ENCODE assay signal across 13 cellular contexts in genomic region chr13:28031220-28031903, GRCh38. TPM values are rescaled to one million over a fixed set of nuclear protein-coding genes. Genes with fewer than 3 reads are reported as not detected.
DNase-seq lines count a peak whose midpoint lies in the region; ATAC-seq and TF ChIP-seq lines count a peak whose summit lies in the region.
"Had no signal": no experiment of that assay in that cellular context is flagged by ENCODE, and none has a peak within 500 bp of the region (broad histone marks: within the 10 kb centered on the region; RNA-seq: fewer than 3 reads in every experiment).

No MANE protein-coding gene starts in this region.

- H3K4me1 ChIP-seq in upper lobe of left lung (no peaks in the 10 kb centered on the region), BE2C (no peaks in the 10 kb centered on the region)

- H3K4me3 ChIP-seq in upper lobe of left lung (no peak overlapping the region), foreskin fibroblast (ENCODE audit: low read depth in 1 of 2, low read length in 2 of 2) (no peak overlapping the region), BE2C (ENCODE audit: low read depth, low read length) (no peak overlapping the region)

- no peaks in the 10 kb centered on the region for H3K9me3 Mint-ChIP-seq in activated naive CD8-positive, alpha-beta T cell treated with anti-CD3 and anti-CD28 coated beads, Interleukin-2, amount 10 ng/mL, durations not matched to agents 7 days and 5 days
- no peaks in the 10 kb centered on the region for H3K9me3 Mint-ChIP-seq in activated naive CD8-positive, alpha-beta T cell treated with anti-CD3 and anti-CD28 coated beads, Interleukin-2, amount 50 U/mL, for 24 hours
- peaks cover 0 to 4% (median 0%) of the 10 kb centered on the region in 6 donors for H3K9me3 Mint-ChIP-seq in immature natural killer cell
- H3K9me3 Mint-ChIP-seq: T-cell had no signal

- TF ChIP-seq CTCF in upper lobe of left lung (IDR thresholded peaks at IDR 0.05) (no peak), foreskin fibroblast (IDR thresholded peaks at IDR 0.05; ENCODE audit: low read depth, low read length) (no peak), BE2C (IDR thresholded peaks at IDR 0.05; ENCODE audit: low read depth, low read length) (no peak)

- peak overlapping the region; percentile 30 for H3K27ac Mint-ChIP-seq in activated naive CD8-positive, alpha-beta T cell treated with anti-CD3 and anti-CD28 coated beads, Interleukin-2, amount 10 ng/mL, durations not matched to agents 7 days and 5 days
- H3K27ac Mint-ChIP-seq in activated naive CD8-positive, alpha-beta T cell treated with anti-CD3 and anti-CD28 coated beads, Interleukin-2, amount 50 U/mL, for 24 hours = no peak overlapping the region
- peak overlapping the region in 1 of 6 donors; percentile 32 for H3K27ac Mint-ChIP-seq in immature natural killer cell
- H3K27ac Mint-ChIP-seq: T-cell had no signal

- H3K27ac ChIP-seq in upper lobe of left lung = peak overlapping the region in 1 of 4 donors; percentile 15

- peaks cover 20% of the 10 kb centered on the region for H3K27me3 Mint-ChIP-seq in activated naive CD8-positive, alpha-beta T cell treated with anti-CD3 and anti-CD28 coated beads, Interleukin-2, amount 10 ng/mL, durations not matched to agents 7 days and 5 days
- peaks cover 2% of the 10 kb centered on the region for H3K27me3 Mint-ChIP-seq in activated naive CD8-positive, alpha-beta T cell treated with anti-CD3 and anti-CD28 coated beads, Interleukin-2, amount 50 U/mL, for 24 hours
- peaks cover 2 to 10% (median 5%) of the 10 kb centered on the region in 3 donors for H3K27me3 Mint-ChIP-seq in immature natural killer cell (ENCODE audit: low read depth in 3 of 3)

- H3K36me3 ChIP-seq in upper lobe of left lung = no peaks in the 10 kb centered on the region
- no peaks in the 10 kb centered on the region for H3K36me3 ChIP-seq in BE2C

- WGBS in upper lobe of left lung, 2 donors = 52 to 81% methylated on average over 10 of the region's 10 CpGs

- H3K27me3 ChIP-seq in upper lobe of left lung (no peaks in the 10 kb centered on the region), BE2C (peaks cover 74% of the 10 kb centered on the region)

- H3K36me3 Mint-ChIP-seq in activated naive CD8-positive, alpha-beta T cell treated with anti-CD3 and anti-CD28 coated beads, Interleukin-2, amount 10 ng/mL, durations not matched to agents 7 days and 5 days = no peaks in the 10 kb centered on the region
- no peaks in the 10 kb centered on the region for H3K36me3 Mint-ChIP-seq in activated naive CD8-positive, alpha-beta T cell treated with anti-CD3 and anti-CD28 coated beads, Interleukin-2, amount 50 U/mL, for 24 hours (ENCODE audit: low read depth)
- H3K36me3 Mint-ChIP-seq in immature natural killer cell = peaks cover 0 to 3% (median 0%) of the 10 kb centered on the region in 3 donors
- H3K36me3 Mint-ChIP-seq: T-cell had no signal

- ATAC-seq in activated naive CD8-positive, alpha-beta T cell treated with anti-CD3 and anti-CD28 coated beads, Interleukin-2, amount 10 ng/mL, durations not matched to agents 7 days and 5 days (ENCODE audit: low read depth) = no peak
- no peak for ATAC-seq in activated naive CD8-positive, alpha-beta T cell treated with anti-CD3 and anti-CD28 coated beads, Interleukin-2, amount 50 U/mL, for 24 hours
- peak; percentile 57 to 78 for ATAC-seq in upper lobe of left lung (ENCODE audit: low FRiP score in 2 of 2)
- ATAC-seq: T-cell had no signal

- POLR2A ChIA-PET in activated naive CD8-positive, alpha-beta T cell treated with anti-CD3 and anti-CD28 coated beads, Interleukin-2, amount 10 ng/mL, durations not matched to agents 7 days and 5 days (lab: Charles Lee) = no interaction called here

- peaks cover 22% of the 10 kb centered on the region for H3K4me1 Mint-ChIP-seq in activated naive CD8-positive, alpha-beta T cell treated with anti-CD3 and anti-CD28 coated beads, Interleukin-2, amount 10 ng/mL, durations not matched to agents 7 days and 5 days
- H3K4me1 Mint-ChIP-seq in activated naive CD8-positive, alpha-beta T cell treated with anti-CD3 and anti-CD28 coated beads, Interleukin-2, amount 50 U/mL, for 24 hours = peaks cover 20% of the 10 kb centered on the region
- H3K4me1 Mint-ChIP-seq in immature natural killer cell = peaks cover 0 to 1% of the 10 kb centered on the region in 2 donors

- H3K9me3 ChIP-seq in upper lobe of left lung = no peaks in the 10 kb centered on the region
- no peaks in the 10 kb centered on the region for H3K9me3 ChIP-seq in BE2C

- TF ChIP-seq POLR2A in upper lobe of left lung (IDR thresholded peaks at IDR 0.05) = no peak

- TF ChIP-seq EP300 in upper lobe of left lung (IDR thresholded peaks at IDR 0.05) = no peak

- H3K4me3 Mint-ChIP-seq in activated naive CD8-positive, alpha-beta T cell treated with anti-CD3 and anti-CD28 coated beads, Interleukin-2, amount 10 ng/mL, durations not matched to agents 7 days and 5 days = peak overlapping the region; percentile 13
- no peak overlapping the region for H3K4me3 Mint-ChIP-seq in activated naive CD8-positive, alpha-beta T cell treated with anti-CD3 and anti-CD28 coated beads, Interleukin-2, amount 50 U/mL, for 24 hours
- peak overlapping the region in 1 of 5 donors; percentile 2 for H3K4me3 Mint-ChIP-seq in immature natural killer cell
- H3K4me3 Mint-ChIP-seq: T-cell had no signal

- DNase-seq in activated naive CD8-positive, alpha-beta T cell treated with anti-CD3 and anti-CD28 coated beads, Interleukin-2, amount 10 ng/mL, durations not matched to agents 7 days and 5 days = no peak
- DNase-seq in activated naive CD8-positive, alpha-beta T cell treated with anti-CD3 and anti-CD28 coated beads, Interleukin-2, amount 50 U/mL, for 24 hours = no peak
- DNase-seq in NOMO-1 (lab: John Stamatoyannopoulos, UW; ENCODE audit: unreplicated experiment in 2 of 2) (peak; percentile 97), immature natural killer cell (peak in 2 of 3 donors; percentile 3 to 5), upper lobe of left lung (peak; percentile 51 to 58), foreskin fibroblast (no peak), BE2C (no peak), islet precursor cell (no peak)
- DNase-seq: 8988T, Karpas-422, NCI-H524 had no signal

RNA-seq across cellular contexts. Expression of gene URAD, which starts 42.9 kb away (rescaled TPM):
- not detected for total RNA-seq in activated naive CD8-positive, alpha-beta T cell treated with anti-CD3 and anti-CD28 coated beads, Interleukin-2, amount 10 ng/mL, durations not matched to agents 7 days and 5 days
- polyA plus RNA-seq in immature natural killer cell = not detected
- total RNA-seq in upper lobe of left lung = under 1 TPM in 1 of 6 donors, not detected in 5; 0.27 TPM
- polyA plus RNA-seq in BE2C (2012; ENCODE audit: insufficient read depth, insufficient read length, low read depth) = not detected
- total RNA-seq: bronchial epithelial cell, T-cell had no signal

Comparison
In these comparisons a context has a peak if more than half of its experiments do, and no peak if none do; other contexts are left out.
1. ATAC-seq: peak in upper lobe of left lung (2 of 2); none in activated naive CD8-positive, alpha-beta T cell treated with anti-CD3 and anti-CD28 coated beads, Interleukin-2, amount 10 ng/mL, durations not matched to agents 7 days and 5 days (single experiment) and activated naive CD8-positive, alpha-beta T cell treated with anti-CD3 and anti-CD28 coated beads, Interleukin-2, amount 50 U/mL, for 24 hours (single experiment).
2. DNase-seq: peak in NOMO-1 (2 of 2), immature natural killer cell (2 of 3) and upper lobe of left lung (2 of 2); none in activated naive CD8-positive, alpha-beta T cell treated with anti-CD3 and anti-CD28 coated beads, Interleukin-2, amount 10 ng/mL, durations not matched to agents 7 days and 5 days (single experiment), activated naive CD8-positive, alpha-beta T cell treated with anti-CD3 and anti-CD28 coated beads, Interleukin-2, amount 50 U/mL, for 24 hours (single experiment), foreskin fibroblast (0 of 2), BE2C (single experiment) and islet precursor cell (single experiment).